In the genomic region with DNA sequence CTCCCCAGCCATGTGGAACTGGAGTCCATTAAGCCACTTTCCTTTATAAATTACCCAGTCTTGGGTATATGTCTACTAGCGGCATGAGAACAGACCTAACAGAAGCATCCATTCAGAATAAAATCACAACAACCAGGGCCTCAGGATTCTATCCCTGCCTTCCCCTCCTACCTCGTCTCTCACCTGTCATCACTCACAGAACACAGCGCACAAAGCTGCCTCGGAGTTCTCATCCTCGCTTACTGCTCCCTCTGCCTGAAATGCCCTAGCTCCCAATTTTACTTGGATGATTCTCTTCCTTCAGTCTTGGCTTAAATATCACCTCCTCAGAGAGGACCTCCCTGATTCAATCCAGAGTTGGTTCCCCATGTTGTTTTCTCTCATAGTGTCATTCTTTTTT, we compare ENCODE assay signal across 1 cellular context.
TF ChIP-seq lines count a peak whose summit lies in the region.

No MANE protein-coding gene starts in this region.

TF ChIP-seq in HepG2, 621 proteins besides CTCF, POLR2A, EP300 and RAD21:
- no peak for TF ChIP-seq ZNF44 (CRISPR knock-in tag; IDR thresholded peaks at IDR 0.05)
- TF ChIP-seq, protein P1, sequence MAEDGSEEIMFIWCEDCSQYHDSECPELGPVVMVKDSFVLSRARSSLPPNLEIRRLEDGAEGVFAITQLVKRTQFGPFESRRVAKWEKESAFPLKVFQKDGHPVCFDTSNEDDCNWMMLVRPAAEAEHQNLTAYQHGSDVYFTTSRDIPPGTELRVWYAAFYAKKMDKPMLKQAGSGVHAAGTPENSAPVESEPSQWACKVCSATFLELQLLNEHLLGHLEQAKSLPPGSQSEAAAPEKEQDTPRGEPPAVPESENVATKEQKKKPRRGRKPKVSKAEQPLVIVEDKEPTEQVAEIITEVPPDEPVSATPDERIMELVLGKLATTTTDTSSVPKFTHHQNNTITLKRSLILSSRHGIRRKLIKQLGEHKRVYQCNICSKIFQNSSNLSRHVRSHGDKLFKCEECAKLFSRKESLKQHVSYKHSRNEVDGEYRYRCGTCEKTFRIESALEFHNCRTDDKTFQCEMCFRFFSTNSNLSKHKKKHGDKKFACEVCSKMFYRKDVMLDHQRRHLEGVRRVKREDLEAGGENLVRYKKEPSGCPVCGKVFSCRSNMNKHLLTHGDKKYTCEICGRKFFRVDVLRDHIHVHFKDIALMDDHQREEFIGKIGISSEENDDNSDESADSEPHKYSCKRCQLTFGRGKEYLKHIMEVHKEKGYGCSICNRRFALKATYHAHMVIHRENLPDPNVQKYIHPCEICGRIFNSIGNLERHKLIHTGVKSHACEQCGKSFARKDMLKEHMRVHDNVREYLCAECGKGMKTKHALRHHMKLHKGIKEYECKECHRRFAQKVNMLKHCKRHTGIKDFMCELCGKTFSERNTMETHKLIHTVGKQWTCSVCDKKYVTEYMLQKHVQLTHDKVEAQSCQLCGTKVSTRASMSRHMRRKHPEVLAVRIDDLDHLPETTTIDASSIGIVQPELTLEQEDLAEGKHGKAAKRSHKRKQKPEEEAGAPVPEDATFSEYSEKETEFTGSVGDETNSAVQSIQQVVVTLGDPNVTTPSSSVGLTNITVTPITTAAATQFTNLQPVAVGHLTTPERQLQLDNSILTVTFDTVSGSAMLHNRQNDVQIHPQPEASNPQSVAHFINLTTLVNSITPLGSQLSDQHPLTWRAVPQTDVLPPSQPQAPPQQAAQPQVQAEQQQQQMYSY (CRISPR knock-in tag; IDR thresholded peaks at IDR 0.05), result no peak
- TF ChIP-seq, protein P2, sequence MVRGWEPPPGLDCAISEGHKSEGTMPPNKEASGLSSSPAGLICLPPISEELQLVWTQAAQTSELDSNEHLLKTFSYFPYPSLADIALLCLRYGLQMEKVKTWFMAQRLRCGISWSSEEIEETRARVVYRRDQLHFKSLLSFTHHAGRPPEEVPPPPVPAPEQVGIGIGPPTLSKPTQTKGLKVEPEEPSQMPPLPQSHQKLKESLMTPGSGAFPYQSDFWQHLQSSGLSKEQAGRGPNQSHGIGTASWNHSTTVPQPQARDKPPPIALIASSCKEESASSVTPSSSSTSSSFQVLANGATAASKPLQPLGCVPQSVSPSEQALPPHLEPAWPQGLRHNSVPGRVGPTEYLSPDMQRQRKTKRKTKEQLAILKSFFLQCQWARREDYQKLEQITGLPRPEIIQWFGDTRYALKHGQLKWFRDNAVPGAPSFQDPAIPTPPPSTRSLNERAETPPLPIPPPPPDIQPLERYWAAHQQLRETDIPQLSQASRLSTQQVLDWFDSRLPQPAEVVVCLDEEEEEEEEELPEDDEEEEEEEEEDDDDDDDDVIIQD (CRISPR knock-in tag; IDR thresholded peaks at IDR 0.05; ENCODE audit: low read depth), result no peak
- no peak for TF ChIP-seq TGIF2 (CRISPR knock-in tag; IDR thresholded peaks at IDR 0.05)
- TF ChIP-seq, protein P3, sequence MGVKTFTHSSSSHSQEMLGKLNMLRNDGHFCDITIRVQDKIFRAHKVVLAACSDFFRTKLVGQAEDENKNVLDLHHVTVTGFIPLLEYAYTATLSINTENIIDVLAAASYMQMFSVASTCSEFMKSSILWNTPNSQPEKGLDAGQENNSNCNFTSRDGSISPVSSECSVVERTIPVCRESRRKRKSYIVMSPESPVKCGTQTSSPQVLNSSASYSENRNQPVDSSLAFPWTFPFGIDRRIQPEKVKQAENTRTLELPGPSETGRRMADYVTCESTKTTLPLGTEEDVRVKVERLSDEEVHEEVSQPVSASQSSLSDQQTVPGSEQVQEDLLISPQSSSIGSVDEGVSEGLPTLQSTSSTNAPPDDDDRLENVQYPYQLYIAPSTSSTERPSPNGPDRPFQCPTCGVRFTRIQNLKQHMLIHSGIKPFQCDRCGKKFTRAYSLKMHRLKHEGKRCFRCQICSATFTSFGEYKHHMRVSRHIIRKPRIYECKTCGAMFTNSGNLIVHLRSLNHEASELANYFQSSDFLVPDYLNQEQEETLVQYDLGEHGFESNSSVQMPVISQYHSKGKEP (CRISPR knock-in tag; IDR thresholded peaks at IDR 0.05), result no peak
- no peak for TF ChIP-seq CBX1 (IDR thresholded peaks at IDR 0.05; ENCODE audit: low read depth)
- TF ChIP-seq POLR2AphosphoS5 (IDR thresholded peaks at IDR 0.05; ENCODE audit: low read depth, low read length), result no peak
- TF ChIP-seq ZFP62 (CRISPR knock-in tag; IDR thresholded peaks at IDR 0.05), result no peak
- TF ChIP-seq HHEX (CRISPR knock-in tag; IDR thresholded peaks at IDR 0.05), result no peak
- TF ChIP-seq ZNF546 (CRISPR knock-in tag; conservative IDR thresholded peaks at IDR 0.05), result no peak
- TF ChIP-seq ZNF264 (CRISPR knock-in tag; IDR thresholded peaks at IDR 0.05), result no peak
TF ChIP-seq in HepG2: peak in this region for 0.
